7 cellular contexts compared by ENCODE assay signal in genomic region chr1:34985063-34985770, GRCh38. TPM values are rescaled to one million over a fixed set of nuclear protein-coding genes. Genes with fewer than 3 reads are reported as not detected.
DNase-seq lines count a peak whose midpoint lies in the region; FAIRE-seq and TF ChIP-seq lines count a peak whose summit lies in the region.

Gene TMEM35B, minus strand, starts transcription at chr1:34985347. Its CDS starts 42 bp downstream, at chr1:34985305.

- peak within 1 kb of the TSS; percentile 63 for H3K4me3 ChIP-seq in HFF-Myc (replicated peaks; ENCODE audit: low read depth, low read length)

- TF ChIP-seq CTCF in HFF-Myc (IDR thresholded peaks at IDR 0.05; ENCODE audit: low read depth, low read length, missing control alignments) = no peak

- FAIRE-seq in GM12892 (lab: Jason Lieb, UNC) = peak; percentile 89

- TF ChIP-seq POLR2A in GM12892 (IDR thresholded peaks at IDR 0.05; ENCODE audit: low read depth, low read length) = peak; percentile 86

- DNase-seq in GM12892 (ENCODE audit: insufficient read length) = peak; percentile 70
- no peak for DNase-seq in HFF-Myc (ENCODE audit: extremely low read depth, low read depth)
- DNase-seq in NCI-H1092 (lab: John Stamatoyannopoulos, UW) = peak; percentile 67
- DNase-seq in activated CD4-positive, alpha-beta T cell treated with anti-CD3 and anti-CD28 coated beads for 1 hour = peak; percentile 70
- DNase-seq in cerebellum (ENCODE audit: low spot score) = peak; percentile 82
- DNase-seq in kidney glomerular epithelial cell (lab: John Stamatoyannopoulos, UW) = peak; percentile 52
- DNase-seq in stimulated activated CD4-positive, alpha-beta T cell treated with anti-CD3 and anti-CD28 coated beads, Interleukin-15, amount 100 ng/mL, for 48 hours (ENCODE audit: low read depth in 2 of 2) = peak; percentile 53 to 74

RNA-seq across cellular contexts. Expression of gene TMEM35B, which starts in this region (rescaled TPM):
- 30.8 TPM for polyA plus RNA-seq in GM12892 (2012; ENCODE audit: missing spikeins)
- 6.2 TPM for total RNA-seq in cerebellum
